Comparison of ENCODE assay signal across 8 cellular contexts in the genomic region with DNA sequence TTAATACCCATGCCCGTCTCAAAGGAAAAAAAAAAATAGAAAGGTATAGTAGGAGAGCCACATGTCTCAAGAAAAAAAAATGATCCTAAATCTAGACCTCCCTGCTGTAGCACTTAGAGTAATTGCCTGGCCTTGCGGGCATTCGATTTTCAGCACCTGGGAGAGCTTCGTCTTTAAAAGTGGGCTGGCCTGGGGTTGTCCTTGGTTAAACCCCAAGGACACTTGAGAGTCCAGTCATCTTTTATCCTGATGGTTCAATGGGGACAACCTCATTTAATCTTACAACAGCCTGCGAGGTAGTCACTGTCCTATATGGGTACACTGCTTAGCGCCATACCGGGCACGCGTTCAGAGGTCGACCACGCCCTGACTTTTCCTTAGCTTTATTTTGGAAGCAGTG.
DNase-seq lines count a peak whose midpoint lies in the region; ATAC-seq and TF ChIP-seq lines count a peak whose summit lies in the region.

No MANE protein-coding gene starts in this region.

- H3K36me3 Mint-ChIP-seq in activated naive CD8-positive, alpha-beta T cell = no peaks in the 10 kb centered on the region

- H3K36me3 ChIP-seq in thoracic aorta = no peaks in the 10 kb centered on the region

- peaks cover 22% of the 10 kb centered on the region for H3K4me1 Mint-ChIP-seq in activated naive CD8-positive, alpha-beta T cell (ENCODE audit: low read depth)

- TF ChIP-seq CTCF in thoracic aorta (IDR thresholded peaks at IDR 0.05) = no peak

- H3K9me3 ChIP-seq in thoracic aorta = no peaks in the 10 kb centered on the region

- ATAC-seq in GM21423 (IDR thresholded peaks at IDR 0.05; ENCODE audit: unreplicated experiment) = peak; percentile 2
- ATAC-seq in thoracic aorta (ENCODE audit: insufficient number of reproducible peaks, low FRiP score, low read depth) = no peak

- H3K4me3 Mint-ChIP-seq in activated naive CD8-positive, alpha-beta T cell = peak overlapping the region; percentile 74

- peaks cover 44% of the 10 kb centered on the region for H3K27me3 Mint-ChIP-seq in activated naive CD8-positive, alpha-beta T cell

- H3K27ac ChIP-seq in thoracic aorta (no peak overlapping the region), substantia nigra (ENCODE audit: low read depth, low read length, poor library complexity, severe bottlenecking) (no peak overlapping the region)

- no peaks in the 10 kb centered on the region for H3K27me3 ChIP-seq in thoracic aorta (replicated peaks; ENCODE audit: insufficient read depth)

- H3K4me3 ChIP-seq in thoracic aorta = peak overlapping the region; percentile 69

- H3K4me1 ChIP-seq in thoracic aorta (ENCODE audit: control insufficient read depth in 1 of 2, low read depth in 2 of 2) = peaks cover 7 to 13% of the 10 kb centered on the region in 2 donors

- peak; percentile 21 for DNase-seq in A172 (ENCODE audit: low spot score)
- DNase-seq in iPS-NIHi11 (ENCODE audit: low spot score) = peak; percentile 34
- DNase-seq in thoracic aorta (ENCODE audit: low spot score) = no peak
- DNase-seq in globus pallidus (ENCODE audit: low spot score) = no peak
- DNase-seq in HT-29 (ENCODE audit: low spot score) = no peak
- no peak for DNase-seq in substantia nigra (lab: John Stamatoyannopoulos, UW)

- H3K27ac Mint-ChIP-seq in activated naive CD8-positive, alpha-beta T cell = no peak overlapping the region

- H3K9me3 Mint-ChIP-seq in activated naive CD8-positive, alpha-beta T cell (ENCODE audit: low read depth) = no peaks in the 10 kb centered on the region

Comparison
In these comparisons a context has a peak if more than half of its experiments do, and no peak if none do; other contexts are left out.
1. DNase-seq: peak in A172 (single experiment) and iPS-NIHi11 (single experiment); none in thoracic aorta (single experiment), globus pallidus (single experiment), HT-29 (single experiment) and substantia nigra (0 of 49).